Comparison of ENCODE assay signal across 20 cellular contexts in genomic region chr7:22861576-22861975, GRCh38. TPM values are rescaled to one million over a fixed set of nuclear protein-coding genes. Genes with fewer than 3 reads are reported as not detected.
DNase-seq lines count a peak whose midpoint lies in the region; ATAC-seq, FAIRE-seq and TF ChIP-seq lines count a peak whose summit lies in the region.
"Had no signal": no experiment of that assay in that cellular context is flagged by ENCODE, and none has a peak within 500 bp of the region (broad histone marks: within the 10 kb centered on the region; RNA-seq: fewer than 3 reads in every experiment).

No MANE protein-coding gene starts in this region.

- no peak overlapping the region for H4K5ac ChIP-seq in IMR-90 (ENCODE audit: low read depth, low read length)

- peaks cover 12 to 51% of the 10 kb centered on the region in 2 experiments; a peak in 3 of 4 replicates for H3K79me1 ChIP-seq in IMR-90 (ENCODE audit: low read depth in 1 of 2, low read length in 2 of 2)

- H3K9me1 ChIP-seq in IMR-90 (ENCODE audit: insufficient read depth, low read length) = peaks cover 27% of the 10 kb centered on the region

- TF ChIP-seq RAD21 in IMR-90 (IDR thresholded peaks at IDR 0.05; ENCODE audit: low read length) = no peak

- H3K9me3 ChIP-seq in IMR-90 (ENCODE audit: control insufficient read depth, insufficient read depth, low read length) (no peaks in the 10 kb centered on the region), RWPE2 (ENCODE audit: severe bottlenecking) (no peaks in the 10 kb centered on the region), pancreas (no peaks in the 10 kb centered on the region), neural progenitor cell (ENCODE audit: low read depth) (no peaks in the 10 kb centered on the region)
- H3K9me3 ChIP-seq in effector memory CD4-positive, alpha-beta T cell (ENCODE audit: control insufficient read depth, low read length) = no peaks in the 10 kb centered on the region
- H3K9me3 ChIP-seq: SK-N-SH had no signal

- H3K9me3 Mint-ChIP-seq in neural progenitor cell = no peaks in the 10 kb centered on the region
- H3K9me3 Mint-ChIP-seq: T-helper 1 cell treated with Interleukin-12 subunit alpha and Interleukin-12 subunit beta and Interleukin-4 antibody, amounts not matched to agents 30 μg/mL and 1 μg/mL, for 36 hours had no signal

- no peak overlapping the region for H3K23ac ChIP-seq in IMR-90 (ENCODE audit: low read depth, low read length)

- no peak for FAIRE-seq in pancreas (lab: Jason Lieb, UNC)
- FAIRE-seq: GM12878, GM18507 had no signal

- H3K18ac ChIP-seq in IMR-90 (ENCODE audit: low read depth, low read length) = no peak overlapping the region

- CTCF ChIA-PET in IMR-90 (lab: Yijun Ruan, JAX) = interaction anchor here (0.6 kb wide), 1 partner anchor 134 kb away, joined by 5 read pairs; no protein-coding TSS in a partner anchor

- no peak overlapping the region for H2BK20ac ChIP-seq in IMR-90 (ENCODE audit: low read depth, low read length)

- H2BK5ac ChIP-seq in IMR-90 (ENCODE audit: low read depth, low read length, poor library complexity, severe bottlenecking) = peak overlapping the region; percentile 99

- H3K56ac ChIP-seq in IMR-90 (ENCODE audit: extremely low read depth, insufficient read depth, low read length) = no peak overlapping the region

- H2BK120ac ChIP-seq in IMR-90 (ENCODE audit: low read depth, low read length) = no peak overlapping the region

- H3K4ac ChIP-seq in IMR-90 (ENCODE audit: low read depth, low read length) = 0 out of 2 replicates have a peak overlapping the region, but pooled peaks have one; percentile 24

- H3K27ac Mint-ChIP-seq in neural progenitor cell = no peak overlapping the region
- H3K27ac Mint-ChIP-seq: T-helper 1 cell treated with Interleukin-12 subunit alpha and Interleukin-12 subunit beta and Interleukin-4 antibody, amounts not matched to agents 30 μg/mL and 1 μg/mL, for 36 hours had no signal

- POLR2A ChIA-PET in IMR-90 (lab: Charles Lee; ENCODE audit: unreplicated experiment) = no interaction called here

- DNase-seq in DMS 273 (lab: John Stamatoyannopoulos, UW; ENCODE audit: unreplicated experiment) (peak; percentile 51), DMS 273 treated with DMSO at 0.1 percent for 48 hours (lab: John Stamatoyannopoulos, UW) (no peak), IMR-90 (no peak), RWPE2 (ENCODE audit: low spot score) (no peak), pancreas (peak in 5 of 6 donors; percentile 44 to 77 (median 54)), neural progenitor cell (ENCODE audit: low spot score) (no peak), NCI-H2107 (lab: John Stamatoyannopoulos, UW) (no peak)
- no peak for DNase-seq in effector memory CD4-positive, alpha-beta T cell
- DNase-seq: GM23248; NCI-H1105 treated with DMSO at 0.1 percent for 48 hours; NCI-H187; NCI-H526; NK-92 treated with Interleukin-12 subunit alpha and Interleukin-12 subunit beta, amount 100 ng/mL, for 24 hours; PC-3; SK-N-SH had no signal

- no peaks in the 10 kb centered on the region for H3K27me3 ChIP-seq in IMR-90 (ENCODE audit: control insufficient read depth, insufficient read depth, low read length)
- no peaks in the 10 kb centered on the region for H3K27me3 ChIP-seq in RWPE2 (ENCODE audit: insufficient read depth, poor library complexity, severe bottlenecking)
- no peaks in the 10 kb centered on the region for H3K27me3 ChIP-seq in pancreas
- H3K27me3 ChIP-seq in neural progenitor cell = no peaks in the 10 kb centered on the region
- H3K27me3 ChIP-seq in effector memory CD4-positive, alpha-beta T cell (replicated peaks; ENCODE audit: control insufficient read depth, insufficient read depth, low read length, poor library complexity, severe bottlenecking) = no peaks in the 10 kb centered on the region

- H2AFZ ChIP-seq in IMR-90 (replicated peaks; ENCODE audit: low read length, poor library complexity) = no peak overlapping the region
- no peak overlapping the region for H2AFZ ChIP-seq in neural progenitor cell (replicated peaks)
- H2AFZ ChIP-seq: GM23248 had no signal

- H3K27ac ChIP-seq in IMR-90 (ENCODE audit: insufficient read depth, low read length) (no peak overlapping the region), RWPE2 (ENCODE audit: poor library complexity, severe bottlenecking) (peak overlapping the region; percentile 97), pancreas (peak overlapping the region in 2 of 4 donors; percentile 62 to 68), neural progenitor cell (no peak overlapping the region)
- H3K27ac ChIP-seq in effector memory CD4-positive, alpha-beta T cell (ENCODE audit: insufficient read depth, low read length, poor library complexity, severe bottlenecking) = no peak overlapping the region
- H3K27ac ChIP-seq: 22Rv1 had no signal

- H3K4me2 ChIP-seq in IMR-90 (ENCODE audit: low read depth, low read length) (no peak overlapping the region), neural progenitor cell (no peak overlapping the region)
- H3K4me2 ChIP-seq: SK-N-SH had no signal

- H4K8ac ChIP-seq in IMR-90 (ENCODE audit: low read depth in 2 of 2, low read length in 2 of 2) = no peak overlapping the region

- H2AK9ac ChIP-seq in IMR-90 (replicated peaks; ENCODE audit: low read depth, low read length, poor library complexity) = no peak overlapping the region

- BruUV-seq in IMR-90 (replicated peaks; lab: Mats Ljungman, UMichigan) = no TSS peak

- TF ChIP-seq CTCF in IMR-90 (conservative IDR thresholded peaks at IDR 0.05; ENCODE audit: low read depth, low read length) (no peak), RWPE2 (IDR thresholded peaks at IDR 0.05; ENCODE audit: poor library complexity, severe bottlenecking) (no peak), pancreas (IDR thresholded peaks at IDR 0.05) (no peak), neural progenitor cell (IDR thresholded peaks at IDR 0.05) (no peak)

- no peaks in the 10 kb centered on the region for H3K79me2 ChIP-seq in neural progenitor cell (ENCODE audit: low read depth)

- WGBS in IMR-90 (ENCODE audit: extremely low coverage in 2 of 2, insufficient read length in 1 of 2), 2 experiments = no CpG with 5 or more reads among the region's 2 CpGs
- WGBS in pancreas, 2 donors = 45 to 46% methylated on average over 2 of the region's 2 CpGs

- H3K4me3 Mint-ChIP-seq in neural progenitor cell = no peak overlapping the region
- H3K4me3 Mint-ChIP-seq: T-helper 1 cell treated with Interleukin-12 subunit alpha and Interleukin-12 subunit beta and Interleukin-4 antibody, amounts not matched to agents 30 μg/mL and 1 μg/mL, for 36 hours had no signal

- H3K36me3 ChIP-seq in IMR-90 (ENCODE audit: control insufficient read depth, insufficient read depth, low read length) (peaks cover 4% of the 10 kb centered on the region; the same call in 1 of the 2 replicates), RWPE2 (ENCODE audit: low read depth) (peaks cover 59% of the 10 kb centered on the region), pancreas (no peaks in the 10 kb centered on the region), neural progenitor cell (no peaks in the 10 kb centered on the region)
- H3K36me3 ChIP-seq in effector memory CD4-positive, alpha-beta T cell (ENCODE audit: control insufficient read depth, insufficient read depth, low read length) = peaks cover 4% of the 10 kb centered on the region

- intact Hi-C loops in IMR-90 (cut with micrococcal nuclease) = no loop called here
- intact Hi-C loops in pancreas (cut with DNase I) = no loop called here

- ATAC-seq in IMR-90 (ENCODE audit: low read depth) (no peak), RWPE2 (ENCODE audit: low read depth) (no peak), pancreas (peak; percentile 46 to 84 (median 55))
- ATAC-seq: GM12878, PC-3, Right ventricle myocardium inferior had no signal

- no peak for TF ChIP-seq POLR2A in IMR-90 (IDR thresholded peaks at IDR 0.05; ENCODE audit: low read depth, low read length)

- no peak overlapping the region for H2BK15ac ChIP-seq in IMR-90 (ENCODE audit: low read depth, low read length)

- 0 out of 2 replicates have a peak overlapping the region, but pooled peaks have one; percentile 58 for H2AK5ac ChIP-seq in IMR-90 (ENCODE audit: low read depth, low read length)

- H3K27me3 Mint-ChIP-seq in neural progenitor cell (ENCODE audit: insufficient read depth, low read depth) = no peaks in the 10 kb centered on the region

- H3K9ac ChIP-seq in IMR-90 (ENCODE audit: low read depth, low read length) (no peak overlapping the region), neural progenitor cell (no peak overlapping the region)
- H3K9ac ChIP-seq: GM23248, SK-N-SH had no signal

- dilution Hi-C loops in IMR-90 (cut with HindIII; ENCODE audit: low sequenced_read_pairs, unreplicated experiment) = no loop called here

- H3K14ac ChIP-seq in IMR-90 (replicated peaks; ENCODE audit: low read depth, low read length) = no peak overlapping the region

- in situ Hi-C loops in IMR-90 (cut with MboI; ENCODE audit: low sequenced_read_pairs) = no loop called here

- H3K36me3 Mint-ChIP-seq in neural progenitor cell = peaks cover 14% of the 10 kb centered on the region

- H3K4me1 ChIP-seq in IMR-90 (ENCODE audit: control insufficient read depth, insufficient read depth, low read length) = peaks cover 27% of the 10 kb centered on the region
- peaks cover 40% of the 10 kb centered on the region for H3K4me1 ChIP-seq in RWPE2 (ENCODE audit: insufficient read depth, poor library complexity, severe bottlenecking)
- peaks cover 12 to 25% (median 20%) of the 10 kb centered on the region in 3 donors for H3K4me1 ChIP-seq in pancreas
- peaks cover 3% of the 10 kb centered on the region for H3K4me1 ChIP-seq in neural progenitor cell
- H3K4me1 ChIP-seq in effector memory CD4-positive, alpha-beta T cell (ENCODE audit: control insufficient read depth, insufficient read depth, low read length, poor library complexity, severe bottlenecking) = no peaks in the 10 kb centered on the region

- H3K4me3 ChIP-seq in IMR-90 (ENCODE audit: insufficient read depth, low read depth, low read length) = no peak overlapping the region
- no peak overlapping the region for H3K4me3 ChIP-seq in RWPE2 (ENCODE audit: severe bottlenecking)
- no peak overlapping the region for H3K4me3 ChIP-seq in pancreas
- H3K4me3 ChIP-seq in neural progenitor cell = no peak overlapping the region
- no peak overlapping the region for H3K4me3 ChIP-seq in effector memory CD4-positive, alpha-beta T cell (ENCODE audit: insufficient read depth, low read depth, low read length, poor library complexity, severe bottlenecking)
- H3K4me3 ChIP-seq: GM12878, GM23248 had no signal

- peaks cover 7% of the 10 kb centered on the region; the same call in 1 of the 2 replicates for H4K20me1 ChIP-seq in IMR-90 (ENCODE audit: insufficient read depth, low read length)
- no peaks in the 10 kb centered on the region for H4K20me1 ChIP-seq in neural progenitor cell (ENCODE audit: low read depth)

- peak overlapping the region; percentile 42; the same call in 1 of the 2 replicates for H4K91ac ChIP-seq in IMR-90 (ENCODE audit: insufficient read depth, low read depth, low read length)

- H3F3A ChIP-seq in neural progenitor cell (ENCODE audit: low read depth) = peaks cover 5% of the 10 kb centered on the region

- H3K4me1 Mint-ChIP-seq in neural progenitor cell = peaks cover 7% of the 10 kb centered on the region

RNA-seq across cellular contexts. Expression of gene TOMM7, which starts 38.9 kb away (rescaled TPM):
- 67.2 and 125 TPM in 2 replicates for total RNA-seq in IMR-90 (2012; rRNA removed)
- polyA plus RNA-seq in IMR-90 (2012; rRNA removed) = 318 and 727 TPM in 2 replicates
- polyA plus RNA-seq in IMR-90 (2012; cell fraction: cytosol; rRNA removed) = 103 and 199 TPM in 2 replicates
- 17.0 and 112 TPM in 2 replicates for polyA plus RNA-seq in IMR-90 (2012; cell fraction: nucleus; rRNA removed; ENCODE audit: low replicate concordance)
- total RNA-seq in pancreas = 100 to 1,000 TPM; 210 to 316 (median 223) TPM
- polyA plus RNA-seq in pancreas = 100 to 1,000 TPM; 126 to 262 TPM
- total RNA-seq in neural progenitor cell (ENCODE audit: low replicate concordance) = 75.4 and 89.9 TPM in 2 replicates

Comparison
In these comparisons a context has a peak if more than half of its experiments do, and no peak if none do; other contexts are left out.
1. DNase-seq: peak in DMS 273 (single experiment) and pancreas (5 of 6); none in DMS 273 treated with DMSO at 0.1 percent for 48 hours (single experiment), IMR-90 (single experiment), RWPE2 (single experiment), neural progenitor cell (single experiment), effector memory CD4-positive, alpha-beta T cell (0 of 3) and NCI-H2107 (single experiment).
2. ATAC-seq: peak in pancreas (4 of 4); none in IMR-90 (single experiment) and RWPE2 (single experiment).